ENCODE assay signal across 9 cellular contexts in genomic region chr9:1009101-1009707, GRCh38. TPM values are rescaled to one million over a fixed set of nuclear protein-coding genes. Genes with fewer than 3 reads are reported as not detected.
DNase-seq lines count a peak whose midpoint lies in the region; ATAC-seq, FAIRE-seq and TF ChIP-seq lines count a peak whose summit lies in the region.
"Had no signal": no experiment of that assay in that cellular context is flagged by ENCODE, and none has a peak within 500 bp of the region (broad histone marks: within the 10 kb centered on the region; RNA-seq: fewer than 3 reads in every experiment).

No MANE protein-coding gene starts in this region.

- DNase-seq in GM12864 (ENCODE audit: low read depth): peak; percentile 53
- peak; percentile 61 for DNase-seq in H54 (ENCODE audit: insufficient read length, low spot score)
- peak; percentile 51 for DNase-seq in LNCaP clone FGC (ENCODE audit: low read depth)
- DNase-seq in SK-N-MC (ENCODE audit: low read depth, low spot score): peak; percentile 39
- DNase-seq in activated naive CD4-positive, alpha-beta T cell treated with anti-CD3 and anti-CD28 coated beads, Interleukin-2, amount 10 ng/mL, durations not matched to agents 7 days and 5 days: peak; percentile 82
- DNase-seq in Right ventricle myocardium superior: peak; percentile 90
- DNase-seq in psoas muscle: peak; percentile 78 to 91
- no peak for DNase-seq in cerebellar nuclear complex (lab: John Stamatoyannopoulos, UW)

- H3K9me3 ChIP-seq in SK-N-MC (ENCODE audit: low read depth, low read length): no peaks in the 10 kb centered on the region
- no peaks in the 10 kb centered on the region for H3K9me3 ChIP-seq in psoas muscle

- no peak overlapping the region for H3K9ac ChIP-seq in SK-N-MC (ENCODE audit: insufficient read length)

- peak; percentile 86 for FAIRE-seq in H54 (lab: Jason Lieb, UNC)

- TF ChIP-seq POLR2A in H54 (IDR thresholded peaks at IDR 0.05; ENCODE audit: low read depth, low read length): no peak

- no peaks in the 10 kb centered on the region for H3K4me1 ChIP-seq in psoas muscle

- ATAC-seq in Right ventricle myocardium superior (ENCODE audit: poor library complexity): peak; percentile 97
- peak; percentile 93 to 98 (median 95) for ATAC-seq in psoas muscle

- TF ChIP-seq CTCF in GM12864 (IDR thresholded peaks at IDR 0.05; ENCODE audit: low read depth, low read length, missing control alignments): peak; percentile 98
- peak; percentile 97 for TF ChIP-seq CTCF in LNCaP clone FGC (IDR thresholded peaks at IDR 0.05; ENCODE audit: control insufficient read depth, extremely low read depth, insufficient read depth)
- TF ChIP-seq CTCF in psoas muscle (IDR thresholded peaks at IDR 0.05): peak; percentile 97

- CTCF ChIA-PET in activated naive CD4-positive, alpha-beta T cell treated with anti-CD3 and anti-CD28 coated beads, Interleukin-2, amount 10 ng/mL, durations not matched to agents 7 days and 5 days (lab: Charles Lee): interaction anchor here (0.5 to 2.8 kb wide), 31 partner anchors 9 to 546 kb away, joined by 3 to 20 read pairs (median 4); no protein-coding TSS in a partner anchor

- no peaks in the 10 kb centered on the region for H3K36me3 ChIP-seq in SK-N-MC (ENCODE audit: insufficient read depth, low read length)
- H3K36me3 ChIP-seq in psoas muscle (ENCODE audit: insufficient read depth in 1 of 2, low read depth in 1 of 2): no peaks in the 10 kb centered on the region

- H3K27ac ChIP-seq in SK-N-MC (no peak overlapping the region), psoas muscle (no peak overlapping the region)
- H3K27ac ChIP-seq: skin epidermis had no signal

- intact Hi-C loops in Right ventricle myocardium superior (cut with DNase I) (loop anchor here (5.0 to 10.0 kb wide), 2 partner anchors 117 to 394 kb away; no protein-coding TSS in a partner anchor), psoas muscle (cut with DNase I) (loop anchor here (2.0 to 10.0 kb wide), 3 partner anchors 114 to 394 kb away; no protein-coding TSS in a partner anchor)

- H3K4me3 ChIP-seq in GM12864 (ENCODE audit: low read depth, low read length) (no peak overlapping the region), LNCaP clone FGC (ENCODE audit: low read depth, low read length) (no peak overlapping the region), SK-N-MC (no peak overlapping the region), psoas muscle (no peak overlapping the region)
- H3K4me3 ChIP-seq: skin epidermis had no signal

- peaks cover 12% of the 10 kb centered on the region for H3K27me3 Mint-ChIP-seq in activated naive CD4-positive, alpha-beta T cell treated with anti-CD3 and anti-CD28 coated beads, Interleukin-2, amount 10 ng/mL, durations not matched to agents 7 days and 5 days

- H3K4me3 Mint-ChIP-seq in activated naive CD4-positive, alpha-beta T cell treated with anti-CD3 and anti-CD28 coated beads, Interleukin-2, amount 10 ng/mL, durations not matched to agents 7 days and 5 days: no peak overlapping the region

- no peak overlapping the region for H3K27ac Mint-ChIP-seq in activated naive CD4-positive, alpha-beta T cell treated with anti-CD3 and anti-CD28 coated beads, Interleukin-2, amount 10 ng/mL, durations not matched to agents 7 days and 5 days

- H3K9me3 Mint-ChIP-seq in activated naive CD4-positive, alpha-beta T cell treated with anti-CD3 and anti-CD28 coated beads, Interleukin-2, amount 10 ng/mL, durations not matched to agents 7 days and 5 days: no peaks in the 10 kb centered on the region

- 6 to 11% (median 9%) methylated on average over 14 of the region's 14 CpGs for WGBS in psoas muscle, 3 donors

- H3K36me3 Mint-ChIP-seq in activated naive CD4-positive, alpha-beta T cell treated with anti-CD3 and anti-CD28 coated beads, Interleukin-2, amount 10 ng/mL, durations not matched to agents 7 days and 5 days: no peaks in the 10 kb centered on the region

- H3K4me1 Mint-ChIP-seq in activated naive CD4-positive, alpha-beta T cell treated with anti-CD3 and anti-CD28 coated beads, Interleukin-2, amount 10 ng/mL, durations not matched to agents 7 days and 5 days: peaks cover 3% of the 10 kb centered on the region

- no peaks in the 10 kb centered on the region for H3K27me3 ChIP-seq in psoas muscle (ENCODE audit: insufficient read depth in 3 of 3, low read length in 2 of 3)

RNA-seq across cellular contexts. Expression of gene DMRT3, which starts 32.7 kb away (rescaled TPM):
- not detected for total RNA-seq in Right ventricle myocardium superior
- under 1 TPM in 3 of 4 donors, not detected in 1; 0.17 to 0.44 (median 0.27) TPM for total RNA-seq in psoas muscle
- polyA plus RNA-seq in psoas muscle: under 1 TPM; 0.03 to 0.07 (median 0.07) TPM

RNA-seq across cellular contexts. Expression of gene DMRT2, which starts 41.0 kb away (rescaled TPM):
- total RNA-seq in Right ventricle myocardium superior: not detected
- 1 to 10 TPM in 2 of 4 donors, under 1 TPM in 2; 0.43 to 3.9 (median 1.2) TPM for total RNA-seq in psoas muscle
- polyA plus RNA-seq in psoas muscle: 1 to 10 TPM; 1.5 to 6.8 (median 2.7) TPM

Comparison
In these comparisons a context has a peak if more than half of its experiments do, and no peak if none do; other contexts are left out.
1. DNase-seq: peak in GM12864 (single experiment), H54 (single experiment), LNCaP clone FGC (single experiment), SK-N-MC (single experiment), activated naive CD4-positive, alpha-beta T cell treated with anti-CD3 and anti-CD28 coated beads, Interleukin-2, amount 10 ng/mL, durations not matched to agents 7 days and 5 days (single experiment), Right ventricle myocardium superior (single experiment) and psoas muscle (2 of 2); none in cerebellar nuclear complex (0 of 2).
2. Peak in every context shown above with its lines, with median percentiles within 50 percentile points of each other: CTCF ChIP-seq.